ENCODE assay signal across 11 cellular contexts in the genomic region with DNA sequence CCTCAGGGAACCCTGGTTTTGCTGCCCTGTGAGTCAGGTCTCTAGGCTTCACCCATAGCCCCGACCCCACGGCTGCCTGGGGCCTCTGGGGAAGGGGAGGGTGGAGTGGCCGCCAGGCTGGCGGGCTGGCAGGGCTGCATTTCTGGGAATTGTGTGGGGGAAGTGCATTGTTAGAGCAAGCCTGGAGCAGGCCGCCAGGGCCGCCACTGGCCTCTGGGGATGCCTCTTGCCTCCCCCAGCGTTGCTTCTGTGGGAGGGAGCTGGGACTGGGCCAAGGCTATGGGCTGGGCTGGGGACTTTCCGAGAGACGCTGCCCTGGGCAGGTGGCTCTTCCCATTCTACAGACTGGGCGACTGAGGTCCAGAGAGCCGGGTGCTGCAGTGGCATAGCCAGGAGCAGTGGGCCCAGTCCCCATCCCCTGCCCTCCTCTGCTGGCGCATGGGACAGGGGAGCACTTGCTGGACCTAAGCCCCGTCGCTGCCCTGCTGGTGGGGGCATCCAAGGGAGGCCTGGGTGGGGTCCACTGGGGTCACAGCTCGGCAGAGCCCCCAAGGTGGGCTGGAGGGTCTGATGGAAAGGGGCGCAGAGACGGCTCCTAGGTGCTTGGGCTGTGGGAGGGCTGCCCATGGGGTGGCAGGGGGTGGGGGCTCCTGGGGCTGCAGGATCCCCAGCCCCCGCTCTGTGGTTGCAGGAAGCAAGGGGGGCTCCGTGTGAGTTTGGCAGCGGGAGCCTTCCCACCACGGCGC. TPM values are rescaled to one million over a fixed set of nuclear protein-coding genes. Genes with fewer than 3 reads are reported as not detected.
A peak's percentile ranks its signal among the peaks of the same experiment; 100 is the strongest.
DNase-seq lines count a peak whose midpoint lies in the region; ATAC-seq, FAIRE-seq and TF ChIP-seq lines count a peak whose summit lies in the region.
"Had no signal": no experiment of that assay in that cellular context is flagged by ENCODE, and none has a peak within 500 bp of the region (broad histone marks: within the 10 kb centered on the region; RNA-seq: fewer than 3 reads in every experiment).

No MANE protein-coding gene starts in this region.

- no peak for TF ChIP-seq EP300 in GM12878 (IDR thresholded peaks at IDR 0.05; ENCODE audit: borderline replicate concordance in 1 of 2, control insufficient read depth in 1 of 2, low read depth in 2 of 2, low read length in 2 of 2)

- H3K4me2 ChIP-seq in GM12878 (ENCODE audit: control insufficient read depth, insufficient read depth) = peak overlapping the region; percentile 90; the same call in 1 of the 2 replicates
- no peak overlapping the region for H3K4me2 ChIP-seq in neural progenitor cell

- H3K27ac ChIP-seq in GM12878 (ENCODE audit: control insufficient read depth, insufficient read depth) (peak overlapping the region; percentile 50), neural progenitor cell (no peak overlapping the region)

- CTCF ChIA-PET in GM12878 (lab: Yijun Ruan, JAX) = interaction anchor here (0.9 to 9.2 kb wide), 6 partner anchors 10 to 76 kb away, joined by 3 to 108 read pairs (median 10); a partner anchor contains a TSS

- SMC1A ChIA-PET in GM12878 (lab: Charles Lee; ENCODE audit: uncharacterized antibody, unreplicated experiment) = no interaction called here

- RAD21 ChIA-PET in GM12878 (lab: Charles Lee; ENCODE audit: unreplicated experiment) = interaction anchor here (1.3 to 7.1 kb wide), 5 partner anchors 16 to 75 kb away, joined by 3 to 78 read pairs (median 7); a partner anchor contains a TSS

- no peak overlapping the region for H3K4me3 Mint-ChIP-seq in neural progenitor cell
- H3K4me3 Mint-ChIP-seq: T-helper 17 cell had no signal

- H3K36me3 ChIP-seq in GM12878 (ENCODE audit: control insufficient read depth in 2 of 2, insufficient read depth in 2 of 2, low read length in 1 of 2) (no peaks in the 10 kb centered on the region), neural progenitor cell (no peaks in the 10 kb centered on the region)

- TF ChIP-seq CTCF in GM12865 (IDR thresholded peaks at IDR 0.05; ENCODE audit: insufficient read depth, low read depth, low read length, missing control alignments) = no peak
- no peak for TF ChIP-seq CTCF in GM12878 (IDR thresholded peaks at IDR 0.05 in 2 of 3, conservative IDR thresholded peaks at IDR 0.05 in 1 of 3; ENCODE audit: control insufficient read depth in 2 of 3, extremely low read depth in 1 of 3, insufficient read depth in 1 of 3, low read depth in 3 of 3, low read length in 3 of 3)
- TF ChIP-seq CTCF in neural progenitor cell (IDR thresholded peaks at IDR 0.05) = no peak

- ATAC-seq in GM12878 = peak; percentile 60
- no peak for ATAC-seq in HG02571 (IDR thresholded peaks at IDR 0.05; ENCODE audit: unreplicated experiment)
- ATAC-seq: T-helper 17 cell had no signal

- no peak for FAIRE-seq in GM12878 (lab: Jason Lieb, UNC)

- peaks cover 24% of the 10 kb centered on the region for H3K27me3 Mint-ChIP-seq in neural progenitor cell (ENCODE audit: insufficient read depth, low read depth)

- no peaks in the 10 kb centered on the region; the same call in none of the 2 replicates for H3K79me2 ChIP-seq in GM12878 (ENCODE audit: control insufficient read depth, insufficient read depth, low read length)
- H3K79me2 ChIP-seq in neural progenitor cell (ENCODE audit: low read depth) = no peaks in the 10 kb centered on the region

- no peak for TF ChIP-seq POLR2A in GM12878 (IDR thresholded peaks at IDR 0.05; ENCODE audit: low read depth, low read length)

- DNase-seq in GM12865 (ENCODE audit: low read depth) = peak; percentile 40
- no peak for DNase-seq in GM12878 (ENCODE audit: low read depth, low spot score)
- peak; percentile 26 for DNase-seq in neural progenitor cell (ENCODE audit: low spot score)
- DNase-seq in HT-29 (ENCODE audit: low spot score) = no peak
- no peak for DNase-seq in COLO668 (lab: John Stamatoyannopoulos, UW; ENCODE audit: unreplicated experiment)
- DNase-seq: activated effector memory CD4-positive, alpha-beta T cell treated with Interleukin-2 at 50 U/mL for 16 hours; Caco-2; NCI-H1436 treated with DMSO at 0.1 percent for 48 hours; T-helper 17 cell had no signal

- H3K36me3 Mint-ChIP-seq in neural progenitor cell = no peaks in the 10 kb centered on the region

- H3K4me1 ChIP-seq in GM12878 (ENCODE audit: control insufficient read depth, insufficient read depth, low read length) (peaks cover 48% of the 10 kb centered on the region), neural progenitor cell (peaks cover 4% of the 10 kb centered on the region)

- H3K9ac ChIP-seq in GM12878 (ENCODE audit: control insufficient read depth, insufficient read depth, low read length) (no peak overlapping the region), neural progenitor cell (no peak overlapping the region)

- peaks cover 21% of the 10 kb centered on the region for H3K4me1 Mint-ChIP-seq in neural progenitor cell

- TF ChIP-seq RAD21 in GM12878 (IDR thresholded peaks at IDR 0.05; ENCODE audit: insufficient read depth, low read depth, low read length) = no peak

- WGBS in GM12878 (ENCODE audit: insufficient coverage, insufficient replicate concordance, low lambda C conversion rate, missing lambda C conversion rate) = 27% methylated on average over 19 of the region's 22 CpGs

- no peak overlapping the region for H3K27ac Mint-ChIP-seq in neural progenitor cell
- H3K27ac Mint-ChIP-seq: T-helper 17 cell had no signal

- no TSS peak for BruUV-seq in GM12878 (replicated peaks; lab: Mats Ljungman, UMichigan)

- H3K27me3 ChIP-seq in GM12878 (replicated peaks in 1 of 2; ENCODE audit: control insufficient read depth in 2 of 2, insufficient read depth in 2 of 2, low read length in 1 of 2) (no peaks in the 10 kb centered on the region; a peak in 1 of 4 replicates), neural progenitor cell (peaks cover 22% of the 10 kb centered on the region)

- intact Hi-C loops in GM12878 (cut with micrococcal nuclease; ENCODE audit: unreplicated experiment) = loop anchor here (2.0 to 10.0 kb wide), 4 partner anchors 17 to 191 kb away; a partner anchor contains a TSS

- H3K9me3 ChIP-seq in GM12878 (replicated peaks; ENCODE audit: control insufficient read depth, insufficient read depth, low read length) (no peaks in the 10 kb centered on the region), neural progenitor cell (ENCODE audit: low read depth) (no peaks in the 10 kb centered on the region)
- H3K9me3 ChIP-seq: Caco-2 had no signal

- H3F3A ChIP-seq in neural progenitor cell (ENCODE audit: low read depth) = peaks cover 5% of the 10 kb centered on the region

- POLR2A ChIA-PET in GM12878 (lab: Charles Lee) = interaction anchor here (0.6 to 2.6 kb wide), 7 partner anchors 16 to 619 kb away, joined by 3 to 28 read pairs (median 4); a partner anchor contains a TSS

- H4K20me1 ChIP-seq in GM12878 (ENCODE audit: control insufficient read depth, insufficient read depth) = no peaks in the 10 kb centered on the region
- no peaks in the 10 kb centered on the region for H4K20me1 ChIP-seq in neural progenitor cell (ENCODE audit: low read depth)

- H3K9me3 Mint-ChIP-seq in neural progenitor cell = peaks cover 2% of the 10 kb centered on the region

- H3K4me3 ChIP-seq in GM12865 (ENCODE audit: low read depth, low read length) (no peak overlapping the region), GM12878 (no peak overlapping the region), neural progenitor cell (no peak overlapping the region)

- H2AFZ ChIP-seq in GM12878 (ENCODE audit: control insufficient read depth, low read depth, low read length) (no peak overlapping the region; the same call in 1 of the 2 replicates), neural progenitor cell (replicated peaks) (no peak overlapping the region)

- in situ Hi-C loops in GM12878 (cut with MboI) = no loop called here

RNA-seq across cellular contexts. Expression of a gene that starts 6.6 kb away (rescaled TPM):
- 25.0 and 25.2 TPM in 2 replicates for total RNA-seq in GM12878 (2013; cell fraction: nucleolus; rRNA removed)
- 0.16 and 0.28 TPM in 2 replicates for total RNA-seq in GM12878 (2014; rRNA removed)
- 0.09 TPM in 2 replicates for total RNA-seq in GM12878 (2014; rRNA removed; fragmentation: Illumina TruSeq; extraction: Trizol)
- total RNA-seq in GM12878 (2021) = 5.6 TPM in 2 replicates
- polyA plus RNA-seq in GM12878 (2011; ENCODE audit: low read depth) = 0.13 TPM
- 0.24 and 0.53 TPM in 2 replicates for polyA plus RNA-seq in GM12878 (2011; rRNA removed)
- 1.7 and 2.7 TPM in 2 replicates for polyA plus RNA-seq in GM12878 (2011; cell fraction: cytosol; rRNA removed)
- polyA plus RNA-seq in GM12878 (2011; cell fraction: nucleus; rRNA removed) = 6.0 and 7.2 TPM in 2 replicates
- polyA plus RNA-seq in GM12878 (2012) = 1.3 and 2.5 TPM in 2 replicates
- not detected in 2 replicates for polyA plus RNA-seq in GM12878 (2014; fragmentation: Illumina TruSeq; extraction: Trizol)
- polyA plus RNA-seq in GM12878 (2014; fragmentation: Nextera tagmentation; extraction: Ambion mirVana) = under 1 TPM; 0.05 TPM
- 2.1 and 2.2 TPM in 2 replicates for polyA plus RNA-seq in GM12878 (2014; rRNA removed)
- not detected for polyA plus RNA-seq in GM12878 (2016; fragmentation: Nextera tagmentation; extraction: Ambion mirVana)
- polyA minus RNA-seq in GM12878 (2011; rRNA and poly(A)+ RNA removed) = 0.37 and 0.46 TPM in 2 replicates
- polyA minus RNA-seq in GM12878 (2011; cell fraction: cytosol; rRNA and poly(A)+ RNA removed) = 5.1 and 8.3 TPM in 2 replicates
- 1.6 and 3.3 TPM in 2 replicates for polyA minus RNA-seq in GM12878 (2011; cell fraction: nucleus; rRNA and poly(A)+ RNA removed)
- total RNA-seq in neural progenitor cell (ENCODE audit: low replicate concordance) = not detected in 2 replicates
- total RNA-seq in HT-29 (2014; rRNA removed; shearing (Covaris generic)) = not detected in 2 replicates
- total RNA-seq: myocyte, T-helper 17 cell had no signal

RNA-seq across cellular contexts. Expression of a gene that starts 6.9 kb away (rescaled TPM):
- 10.1 and 12.7 TPM in 2 replicates for total RNA-seq in GM12878 (2013; cell fraction: nucleolus; rRNA removed)
- total RNA-seq in GM12878 (2014; rRNA removed) = 13.4 and 17.2 TPM in 2 replicates
- total RNA-seq in GM12878 (2014; rRNA removed; fragmentation: Illumina TruSeq; extraction: Trizol) = 8.8 and 9.3 TPM in 2 replicates
- total RNA-seq in GM12878 (2021) = 38.0 and 42.5 TPM in 2 replicates
- 23.0 TPM for polyA plus RNA-seq in GM12878 (2011; ENCODE audit: low read depth)
- 11.4 and 13.2 TPM in 2 replicates for polyA plus RNA-seq in GM12878 (2011; rRNA removed)
- 25.9 and 26.5 TPM in 2 replicates for polyA plus RNA-seq in GM12878 (2011; cell fraction: cytosol; rRNA removed)
- polyA plus RNA-seq in GM12878 (2011; cell fraction: nucleus; rRNA removed) = 84.3 and 88.7 TPM in 2 replicates
- polyA plus RNA-seq in GM12878 (2012) = 27.4 and 30.3 TPM in 2 replicates
- 2.8 and 10.8 TPM in 2 replicates for polyA plus RNA-seq in GM12878 (2014; fragmentation: Illumina TruSeq; extraction: Trizol)
- 10 to 100 TPM in 1 of 2 experiments, 1 to 10 TPM in 1; 3.4 to 12.3 TPM for polyA plus RNA-seq in GM12878 (2014; fragmentation: Nextera tagmentation; extraction: Ambion mirVana)
- 17.8 and 26.0 TPM in 2 replicates for polyA plus RNA-seq in GM12878 (2014; rRNA removed)
- 10 to 100 TPM; 21.2 to 22.0 TPM for polyA plus RNA-seq in GM12878 (2016; fragmentation: Nextera tagmentation; extraction: Ambion mirVana)
- polyA minus RNA-seq in GM12878 (2011; rRNA and poly(A)+ RNA removed) = 7.1 and 14.5 TPM in 2 replicates
- 6.0 and 6.2 TPM in 2 replicates for polyA minus RNA-seq in GM12878 (2011; cell fraction: cytosol; rRNA and poly(A)+ RNA removed)
- 15.2 and 18.4 TPM in 2 replicates for polyA minus RNA-seq in GM12878 (2011; cell fraction: nucleus; rRNA and poly(A)+ RNA removed)
- total RNA-seq in neural progenitor cell (ENCODE audit: low replicate concordance) = 23.2 and 51.2 TPM in 2 replicates
- 1.2 TPM in 1 of 2 replicates, not detected in the other for total RNA-seq in HT-29 (2014; rRNA removed; shearing (Covaris generic))

RNA-seq across cellular contexts. Expression of a gene that starts 20.1 kb away (rescaled TPM):
- 125 and 143 TPM in 2 replicates for total RNA-seq in GM12878 (2013; cell fraction: nucleolus; rRNA removed)
- 32.4 and 39.5 TPM in 2 replicates for total RNA-seq in GM12878 (2014; rRNA removed)
- total RNA-seq in GM12878 (2014; rRNA removed; fragmentation: Illumina TruSeq; extraction: Trizol) = 3.6 and 4.4 TPM in 2 replicates
- total RNA-seq in GM12878 (2021) = 49.1 and 56.0 TPM in 2 replicates
- 4.1 TPM for polyA plus RNA-seq in GM12878 (2011; ENCODE audit: low read depth)
- polyA plus RNA-seq in GM12878 (2011; rRNA removed) = 2.9 and 6.9 TPM in 2 replicates
- polyA plus RNA-seq in GM12878 (2011; cell fraction: cytosol; rRNA removed) = 13.5 and 27.8 TPM in 2 replicates
- 95.3 and 97.7 TPM in 2 replicates for polyA plus RNA-seq in GM12878 (2011; cell fraction: nucleus; rRNA removed)
- polyA plus RNA-seq in GM12878 (2012) = 23.6 and 27.4 TPM in 2 replicates
- 0.48 and 1.6 TPM in 2 replicates for polyA plus RNA-seq in GM12878 (2014; fragmentation: Illumina TruSeq; extraction: Trizol)
- under 1 TPM; 0.24 to 0.38 TPM for polyA plus RNA-seq in GM12878 (2014; fragmentation: Nextera tagmentation; extraction: Ambion mirVana)
- polyA plus RNA-seq in GM12878 (2014; rRNA removed) = 37.1 and 42.9 TPM in 2 replicates
- polyA plus RNA-seq in GM12878 (2016; fragmentation: Nextera tagmentation; extraction: Ambion mirVana) = 10 to 100 TPM; 17.9 to 20.4 TPM
- 2.6 and 8.0 TPM in 2 replicates for polyA minus RNA-seq in GM12878 (2011; rRNA and poly(A)+ RNA removed)
- polyA minus RNA-seq in GM12878 (2011; cell fraction: cytosol; rRNA and poly(A)+ RNA removed) = 5.6 and 6.0 TPM in 2 replicates
- 20.7 and 27.4 TPM in 2 replicates for polyA minus RNA-seq in GM12878 (2011; cell fraction: nucleus; rRNA and poly(A)+ RNA removed)
- total RNA-seq in neural progenitor cell (ENCODE audit: low replicate concordance) = 0.04 and 0.96 TPM in 2 replicates
- total RNA-seq in HT-29 (2014; rRNA removed; shearing (Covaris generic)) = 0.69 and 1.5 TPM in 2 replicates

RNA-seq across cellular contexts. Expression of a gene that starts 23.3 kb away (rescaled TPM):
- 36.2 and 39.2 TPM in 2 replicates for total RNA-seq in GM12878 (2013; cell fraction: nucleolus; rRNA removed)
- total RNA-seq in GM12878 (2014; rRNA removed) (56.0 and 62.4 TPM in 2 replicates), GM12878 (2014; rRNA removed; fragmentation: Illumina TruSeq; extraction: Trizol) (15.2 and 15.3 TPM in 2 replicates), GM12878 (2021) (47.1 and 51.0 TPM in 2 replicates), neural progenitor cell (ENCODE audit: low replicate concordance) (2.0 and 11.0 TPM in 2 replicates)
- polyA plus RNA-seq in GM12878 (2011; ENCODE audit: low read depth) = 7.5 TPM
- polyA plus RNA-seq in GM12878 (2011; rRNA removed) (22.6 and 34.7 TPM in 2 replicates), GM12878 (2014; fragmentation: Illumina TruSeq; extraction: Trizol) (4.7 and 9.6 TPM in 2 replicates), GM12878 (2014; fragmentation: Nextera tagmentation; extraction: Ambion mirVana) (1 to 10 TPM in 1 of 2 experiments, under 1 TPM in 1; 0.82 to 3.3 TPM), GM12878 (2014; rRNA removed) (61.4 and 64.3 TPM in 2 replicates), GM12878 (2016; fragmentation: Nextera tagmentation; extraction: Ambion mirVana) (10 to 100 TPM; 45.0 to 53.5 TPM)
- 51.6 and 94.5 TPM in 2 replicates for polyA plus RNA-seq in GM12878 (2011; cell fraction: cytosol; rRNA removed)
- 56.1 and 57.8 TPM in 2 replicates for polyA plus RNA-seq in GM12878 (2011; cell fraction: nucleus; rRNA removed)
- 39.7 and 39.8 TPM in 2 replicates for polyA plus RNA-seq in GM12878 (2012)
- 21.4 and 38.2 TPM in 2 replicates for polyA minus RNA-seq in GM12878 (2011; rRNA and poly(A)+ RNA removed)
- polyA minus RNA-seq in GM12878 (2011; cell fraction: cytosol; rRNA and poly(A)+ RNA removed) = 21.9 and 23.7 TPM in 2 replicates
- polyA minus RNA-seq in GM12878 (2011; cell fraction: nucleus; rRNA and poly(A)+ RNA removed) = 14.7 and 21.8 TPM in 2 replicates
- 89.2 and 99.8 TPM in 2 replicates for total RNA-seq in HT-29 (2014; rRNA removed; shearing (Covaris generic))

RNA-seq across cellular contexts. Expression of a gene that starts 23.8 kb away (rescaled TPM):
- 0.69 and 0.71 TPM in 2 replicates for total RNA-seq in GM12878 (2013; cell fraction: nucleolus; rRNA removed)
- total RNA-seq in GM12878 (2014; rRNA removed) (0.34 and 0.38 TPM in 2 replicates), GM12878 (2014; rRNA removed; fragmentation: Illumina TruSeq; extraction: Trizol) (0.09 and 0.14 TPM in 2 replicates), GM12878 (2021) (0.41 and 0.51 TPM in 2 replicates), neural progenitor cell (ENCODE audit: low replicate concordance) (1.3 and 3.3 TPM in 2 replicates)
- 0.29 TPM for polyA plus RNA-seq in GM12878 (2011; ENCODE audit: low read depth)
- polyA plus RNA-seq in GM12878 (2011; rRNA removed) (0.14 and 0.38 TPM in 2 replicates), GM12878 (2014; fragmentation: Illumina TruSeq; extraction: Trizol) (0.15 TPM in 1 of 2 replicates, not detected in the other), GM12878 (2014; fragmentation: Nextera tagmentation; extraction: Ambion mirVana) (under 1 TPM in 1 of 2 experiments, not detected in 1; 0.04 TPM), GM12878 (2014; rRNA removed) (0.27 and 0.36 TPM in 2 replicates), GM12878 (2016; fragmentation: Nextera tagmentation; extraction: Ambion mirVana) (under 1 TPM; 0.12 to 0.24 TPM)
- 0.42 and 0.48 TPM in 2 replicates for polyA plus RNA-seq in GM12878 (2011; cell fraction: cytosol; rRNA removed)
- 0.97 and 1.1 TPM in 2 replicates for polyA plus RNA-seq in GM12878 (2011; cell fraction: nucleus; rRNA removed)
- 0.58 and 0.86 TPM in 2 replicates for polyA plus RNA-seq in GM12878 (2012)
- 0.37 and 0.88 TPM in 2 replicates for polyA minus RNA-seq in GM12878 (2011; rRNA and poly(A)+ RNA removed)
- 0.31 TPM in 1 of 2 replicates, not detected in the other for polyA minus RNA-seq in GM12878 (2011; cell fraction: cytosol; rRNA and poly(A)+ RNA removed)
- 0.19 and 0.24 TPM in 2 replicates for polyA minus RNA-seq in GM12878 (2011; cell fraction: nucleus; rRNA and poly(A)+ RNA removed)
- 1.2 and 1.5 TPM in 2 replicates for total RNA-seq in HT-29 (2014; rRNA removed; shearing (Covaris generic))

Comparison
In these comparisons a context has a peak if more than half of its experiments do, and no peak if none do; other contexts are left out.
1. DNase-seq: peak in GM12865 (single experiment) and neural progenitor cell (single experiment); none in GM12878 (single experiment), HT-29 (single experiment) and COLO668 (single experiment).